In the genomic region with DNA sequence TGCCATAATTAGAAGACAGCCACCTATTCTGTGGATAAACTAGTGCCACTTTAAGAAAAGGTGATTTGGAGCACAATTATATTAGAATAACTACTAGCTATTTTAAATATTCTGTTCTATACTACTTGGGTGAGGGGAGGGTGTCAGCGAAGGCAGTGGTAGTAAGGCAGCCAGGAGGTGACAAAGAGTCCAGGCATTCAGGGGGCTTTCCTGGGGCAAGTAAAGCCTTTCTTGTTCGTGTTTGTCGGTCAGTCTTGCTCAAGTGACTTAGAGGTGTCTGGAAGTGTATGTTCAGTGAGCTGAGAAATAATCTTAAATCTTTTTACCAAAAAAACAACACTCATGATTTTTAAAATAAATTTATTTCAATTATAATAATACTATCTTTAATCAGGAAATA, we compare ENCODE assay signal across 19 cellular contexts. TPM values are rescaled to one million over a fixed set of nuclear protein-coding genes. Genes with fewer than 3 reads are reported as not detected.
DNase-seq lines count a peak whose midpoint lies in the region; ATAC-seq, FAIRE-seq and TF ChIP-seq lines count a peak whose summit lies in the region.
"Had no signal": no experiment of that assay in that cellular context is flagged by ENCODE, and none has a peak within 500 bp of the region (broad histone marks: within the 10 kb centered on the region; RNA-seq: fewer than 3 reads in every experiment).

No MANE protein-coding gene starts in this region.

- H3K4me2 ChIP-seq in astrocyte (ENCODE audit: low read length): peak overlapping the region; percentile 28
- H3K4me2 ChIP-seq: BLaER1 had no signal

- H4K20me1 ChIP-seq in astrocyte (ENCODE audit: insufficient read depth, low read length): peaks cover 4% of the 10 kb centered on the region

- H3K4me3 Mint-ChIP-seq in astrocyte (ENCODE audit: unreplicated experiment): peak overlapping the region; percentile 76
- peak overlapping the region; percentile 36 for H3K4me3 Mint-ChIP-seq in natural killer cell treated with Interleukin-12 subunit alpha and Interleukin-12 subunit beta and Interleukin-15 and Interleukin-18, amount 100 ng/mL, for 72 hours
- H3K4me3 Mint-ChIP-seq in activated CD4-positive, alpha-beta T cell treated with anti-CD3 and anti-CD28 coated beads, Interleukin-2, amount 10 ng/mL, durations not matched to agents 7 days and 5 days: no peak overlapping the region

- H3K27me3 ChIP-seq in astrocyte (ENCODE audit: insufficient read depth, low read length) (no peaks in the 10 kb centered on the region), suprapubic skin (no peaks in the 10 kb centered on the region)
- H3K27me3 ChIP-seq: BLaER1 had no signal

- CTCF ChIA-PET in activated CD4-positive, alpha-beta T cell treated with anti-CD3 and anti-CD28 coated beads, Interleukin-2, amount 10 ng/mL, durations not matched to agents 7 days and 5 days (lab: Charles Lee): no interaction called here

- H3K27ac Mint-ChIP-seq in astrocyte (ENCODE audit: unreplicated experiment): peak overlapping the region; percentile 96
- H3K27ac Mint-ChIP-seq in natural killer cell treated with Interleukin-12 subunit alpha and Interleukin-12 subunit beta and Interleukin-15 and Interleukin-18, amount 100 ng/mL, for 72 hours: peak overlapping the region; percentile 45 to 81
- no peak overlapping the region for H3K27ac Mint-ChIP-seq in activated CD4-positive, alpha-beta T cell treated with anti-CD3 and anti-CD28 coated beads, Interleukin-2, amount 10 ng/mL, durations not matched to agents 7 days and 5 days

- H3K4me1 ChIP-seq in astrocyte (ENCODE audit: insufficient read depth, low read length): peaks cover 19% of the 10 kb centered on the region
- peaks cover 27% of the 10 kb centered on the region for H3K4me1 ChIP-seq in suprapubic skin
- H3K4me1 ChIP-seq: prostate gland had no signal

- WGBS in suprapubic skin: 47% methylated on average over 3 of the region's 3 CpGs

- H3K36me3 ChIP-seq in astrocyte (ENCODE audit: insufficient read depth, low read length) (no peaks in the 10 kb centered on the region), suprapubic skin (no peaks in the 10 kb centered on the region)
- H3K36me3 ChIP-seq: BLaER1, prostate gland had no signal

- no peaks in the 10 kb centered on the region for H3K27me3 Mint-ChIP-seq in astrocyte (ENCODE audit: low read depth, unreplicated experiment)
- no peaks in the 10 kb centered on the region for H3K27me3 Mint-ChIP-seq in natural killer cell treated with Interleukin-12 subunit alpha and Interleukin-12 subunit beta and Interleukin-15 and Interleukin-18, amount 100 ng/mL, for 72 hours
- H3K27me3 Mint-ChIP-seq in activated CD4-positive, alpha-beta T cell treated with anti-CD3 and anti-CD28 coated beads, Interleukin-2, amount 10 ng/mL, durations not matched to agents 7 days and 5 days: no peaks in the 10 kb centered on the region

- peaks cover 56% of the 10 kb centered on the region for H3K4me1 Mint-ChIP-seq in astrocyte (ENCODE audit: low read depth, unreplicated experiment)
- H3K4me1 Mint-ChIP-seq in natural killer cell treated with Interleukin-12 subunit alpha and Interleukin-12 subunit beta and Interleukin-15 and Interleukin-18, amount 100 ng/mL, for 72 hours (ENCODE audit: low read depth in 2 of 2): peaks cover 38 to 58% of the 10 kb centered on the region in 2 donors
- peaks cover 46% of the 10 kb centered on the region for H3K4me1 Mint-ChIP-seq in activated CD4-positive, alpha-beta T cell treated with anti-CD3 and anti-CD28 coated beads, Interleukin-2, amount 10 ng/mL, durations not matched to agents 7 days and 5 days

- H3K9ac ChIP-seq in astrocyte (ENCODE audit: low read length): no peak overlapping the region
- H3K9ac ChIP-seq: BLaER1 had no signal

- no peak overlapping the region for H2AFZ ChIP-seq in astrocyte (ENCODE audit: low read depth, low read length)

- no peak for ATAC-seq in natural killer cell treated with Interleukin-12 subunit alpha and Interleukin-12 subunit beta and Interleukin-15 and Interleukin-18, amount 100 ng/mL, for 72 hours
- no peak for ATAC-seq in HG02678 (IDR thresholded peaks at IDR 0.05; ENCODE audit: unreplicated experiment)
- ATAC-seq: activated naive CD4-positive, alpha-beta T cell treated with anti-CD3 and anti-CD28 coated beads, Interleukin-2, amount 50 U/mL, for 72 hours; left cardiac atrium; Right ventricle myocardium inferior had no signal

- H3K9me3 ChIP-seq in astrocyte (ENCODE audit: insufficient read depth, low read depth, low read length) (no peaks in the 10 kb centered on the region), suprapubic skin (no peaks in the 10 kb centered on the region)
- H3K9me3 ChIP-seq: prostate gland had no signal

- FAIRE-seq in astrocyte (lab: Jason Lieb, UNC): no peak

- TF ChIP-seq POLR2A in suprapubic skin (IDR thresholded peaks at IDR 0.05): no peak

- POLR2A ChIA-PET in activated CD4-positive, alpha-beta T cell treated with anti-CD3 and anti-CD28 coated beads, Interleukin-2, amount 10 ng/mL, durations not matched to agents 7 days and 5 days (lab: Charles Lee): no interaction called here

- TF ChIP-seq CTCF in astrocyte (IDR thresholded peaks at IDR 0.05; ENCODE audit: insufficient read depth, low read depth, low read length) (no peak), fibroblast of villous mesenchyme (IDR thresholded peaks at IDR 0.05; ENCODE audit: insufficient read depth, low read depth, low read length) (no peak), suprapubic skin (IDR thresholded peaks at IDR 0.05) (no peak)

- peaks cover 2% of the 10 kb centered on the region for H3K36me3 Mint-ChIP-seq in astrocyte (ENCODE audit: low read depth, unreplicated experiment)
- H3K36me3 Mint-ChIP-seq in natural killer cell treated with Interleukin-12 subunit alpha and Interleukin-12 subunit beta and Interleukin-15 and Interleukin-18, amount 100 ng/mL, for 72 hours: no peaks in the 10 kb centered on the region
- peaks cover 37% of the 10 kb centered on the region for H3K36me3 Mint-ChIP-seq in activated CD4-positive, alpha-beta T cell treated with anti-CD3 and anti-CD28 coated beads, Interleukin-2, amount 10 ng/mL, durations not matched to agents 7 days and 5 days (ENCODE audit: low read depth)

- TF ChIP-seq EP300 in suprapubic skin (IDR thresholded peaks at IDR 0.05): no peak

- DNase-seq in Daoy (ENCODE audit: low read depth) (peak; percentile 16), astrocyte (ENCODE audit: low read depth) (peak; percentile 77), fibroblast of villous mesenchyme (ENCODE audit: low read depth) (peak; percentile 25), SW480 (ENCODE audit: low spot score) (no peak), suprapubic skin (ENCODE audit: low spot score in 2 of 2) (no peak)
- DNase-seq in natural killer cell treated with Interleukin-12 subunit alpha and Interleukin-12 subunit beta and Interleukin-15 and Interleukin-18, amount 100 ng/mL, for 72 hours (ENCODE audit: low spot score): no peak
- no peak for DNase-seq in activated CD4-positive, alpha-beta T cell treated with anti-CD3 and anti-CD28 coated beads, Interleukin-2, amount 10 ng/mL, durations not matched to agents 7 days and 5 days
- DNase-seq: activated CD4-positive, CD25-positive, alpha-beta regulatory T cell treated with anti-CD3 and anti-CD28 coated beads, Interleukin-2, amount 50 U/mL, for 72 hours; caudate nucleus; DMS53; KG1; left cardiac atrium; NCI-H345; T-helper 2 cell had no signal

- H3K27ac ChIP-seq in astrocyte (ENCODE audit: low read depth, low read length) (peak overlapping the region; percentile 35), suprapubic skin (no peak overlapping the region)
- H3K27ac ChIP-seq: BLaER1, prostate gland had no signal

- peaks cover 77% of the 10 kb centered on the region for H3K79me2 ChIP-seq in astrocyte (ENCODE audit: insufficient read depth, low read length)

- no peaks in the 10 kb centered on the region for H3K9me3 Mint-ChIP-seq in astrocyte (ENCODE audit: unreplicated experiment)
- no peaks in the 10 kb centered on the region for H3K9me3 Mint-ChIP-seq in natural killer cell treated with Interleukin-12 subunit alpha and Interleukin-12 subunit beta and Interleukin-15 and Interleukin-18, amount 100 ng/mL, for 72 hours
- peaks cover 7% of the 10 kb centered on the region for H3K9me3 Mint-ChIP-seq in activated CD4-positive, alpha-beta T cell treated with anti-CD3 and anti-CD28 coated beads, Interleukin-2, amount 10 ng/mL, durations not matched to agents 7 days and 5 days

- no peak overlapping the region for H3K4me3 ChIP-seq in astrocyte (ENCODE audit: insufficient read depth, low read depth, low read length)
- no peak overlapping the region for H3K4me3 ChIP-seq in fibroblast of villous mesenchyme (ENCODE audit: low read depth, low read length)
- H3K4me3 ChIP-seq in suprapubic skin: no peak overlapping the region
- H3K4me3 ChIP-seq: BLaER1, prostate gland had no signal

RNA-seq across cellular contexts. Expression of a gene that starts 34.4 kb away (rescaled TPM):
- 24.1 and 26.5 TPM in 2 replicates for total RNA-seq in Daoy (2014; rRNA removed; shearing (Covaris generic))
- total RNA-seq in astrocyte: 127 and 148 TPM in 2 replicates
- 68.3 and 97.6 TPM in 2 replicates for total RNA-seq in fibroblast of villous mesenchyme
- 10 to 100 TPM; 44.0 to 81.5 TPM for total RNA-seq in natural killer cell treated with Interleukin-12 subunit alpha and Interleukin-12 subunit beta and Interleukin-15 and Interleukin-18, amount 100 ng/mL, for 72 hours
- 100 to 1,000 TPM; 360 to 444 TPM for total RNA-seq in activated CD4-positive, alpha-beta T cell treated with anti-CD3 and anti-CD28 coated beads, Interleukin-2, amount 10 ng/mL, durations not matched to agents 7 days and 5 days
- 100 to 1,000 TPM in 3 of 4 donors, 10 to 100 TPM in 1; 72.6 to 335 (median 279) TPM for total RNA-seq in suprapubic skin

Comparison
In these comparisons a context has a peak if more than half of its experiments do, and no peak if none do; other contexts are left out.
1. DNase-seq: peak in Daoy (single experiment), astrocyte (single experiment) and fibroblast of villous mesenchyme (single experiment); none in natural killer cell treated with Interleukin-12 subunit alpha and Interleukin-12 subunit beta and Interleukin-15 and Interleukin-18, amount 100 ng/mL, for 72 hours (single experiment), SW480 (single experiment), activated CD4-positive, alpha-beta T cell treated with anti-CD3 and anti-CD28 coated beads, Interleukin-2, amount 10 ng/mL, durations not matched to agents 7 days and 5 days (single experiment) and suprapubic skin (0 of 2).